ENCODE assay signal across 17 cellular contexts in genomic region chr10:29857843-29858242, GRCh38.
DNase-seq lines count a peak whose midpoint lies in the region; ATAC-seq and TF ChIP-seq lines count a peak whose summit lies in the region.
"Had no signal": no experiment of that assay in that cellular context is flagged by ENCODE, and none has a peak within 500 bp of the region (broad histone marks: within the 10 kb centered on the region; RNA-seq: fewer than 3 reads in every experiment).

No MANE protein-coding gene starts in this region.

- POLR2A ChIA-PET in Panc1 (lab: Charles Lee): no interaction called here

- no TSS peak for BruUV-seq in Panc1 (replicated peaks; lab: Mats Ljungman, UMichigan)

- TF ChIP-seq POLR2A in esophagus muscularis mucosa (IDR thresholded peaks at IDR 0.05; ENCODE audit: low read depth) (no peak), thyroid gland (IDR thresholded peaks at IDR 0.05) (no peak), prostate gland (IDR thresholded peaks at IDR 0.05) (no peak)

- no peak for TF ChIP-seq CTCF in Panc1 (IDR thresholded peaks at IDR 0.05)
- no peak for TF ChIP-seq CTCF in esophagus muscularis mucosa (IDR thresholded peaks at IDR 0.05)
- TF ChIP-seq CTCF in nephron progenitor cell (IDR thresholded peaks at IDR 0.05): no peak
- TF ChIP-seq CTCF in thyroid gland (IDR thresholded peaks at IDR 0.05): no peak
- TF ChIP-seq CTCF in prostate gland (IDR thresholded peaks at IDR 0.05): no peak

- peak overlapping the region; percentile 0 for H3K27ac Mint-ChIP-seq in nephron progenitor cell
- H3K27ac Mint-ChIP-seq: activated CD4-positive, alpha-beta memory T cell treated with anti-CD3 and anti-CD28 coated beads for 36 hours; activated naive CD4-positive, alpha-beta T cell treated with anti-CD3 and anti-CD28 coated beads, Interleukin-2, amount 10 ng/mL, durations not matched to agents 7 days and 5 days had no signal

- H3K4me1 ChIP-seq in Panc1 (ENCODE audit: control insufficient read depth, insufficient read depth, low read length) (peaks cover 3% of the 10 kb centered on the region; the same call in 1 of the 2 replicates), esophagus muscularis mucosa (peaks cover 6 to 41% (median 38%) of the 10 kb centered on the region in 4 donors), thyroid gland (peaks cover 26 to 33% of the 10 kb centered on the region in 2 donors), prostate gland (replicated peaks) (no peaks in the 10 kb centered on the region)
- H3K4me1 ChIP-seq: colonic mucosa had no signal

- no peaks in the 10 kb centered on the region for H3K9me3 ChIP-seq in Panc1 (ENCODE audit: control insufficient read depth, insufficient read depth, low read depth, low read length)
- no peaks in the 10 kb centered on the region for H3K9me3 ChIP-seq in esophagus muscularis mucosa
- H3K9me3 ChIP-seq in thyroid gland: no peaks in the 10 kb centered on the region
- no peaks in the 10 kb centered on the region for H3K9me3 ChIP-seq in prostate gland
- H3K9me3 ChIP-seq: colonic mucosa had no signal

- H3K4me1 Mint-ChIP-seq in nephron progenitor cell: peaks cover 10% of the 10 kb centered on the region
- no peaks in the 10 kb centered on the region for H3K4me1 Mint-ChIP-seq in activated T-cell treated with anti-CD3 and anti-CD28 coated beads, Interleukin-2, amount 50 U/mL, for 4 hours (ENCODE audit: low read depth)
- H3K4me1 Mint-ChIP-seq: activated naive CD4-positive, alpha-beta T cell treated with anti-CD3 and anti-CD28 coated beads, Interleukin-2, amount 10 ng/mL, durations not matched to agents 7 days and 5 days had no signal

- CTCF ChIA-PET in Panc1 (lab: Charles Lee): interaction anchor here (1.4 kb wide), 1 partner anchor 19 kb away, joined by 3 read pairs; no protein-coding TSS in a partner anchor

- WGBS in esophagus muscularis mucosa: 68% methylated on average over 2 of the region's 2 CpGs
- WGBS in thyroid gland, 2 donors: 69 to 71% methylated on average over 2 of the region's 2 CpGs
- WGBS in prostate gland: 74% methylated on average over 2 of the region's 2 CpGs

- H3K4me3 ChIP-seq in Panc1 (ENCODE audit: low read depth in 2 of 2, low read length in 2 of 2) (no peak overlapping the region), esophagus muscularis mucosa (peak overlapping the region in 1 of 4 donors; percentile 4), thyroid gland (replicated peaks in 1 of 3) (no peak overlapping the region), prostate gland (no peak overlapping the region)
- H3K4me3 ChIP-seq: colonic mucosa had no signal

- H3K27me3 Mint-ChIP-seq in nephron progenitor cell (ENCODE audit: low read depth, poor library complexity): peaks cover 13% of the 10 kb centered on the region
- H3K27me3 Mint-ChIP-seq in activated T-cell treated with anti-CD3 and anti-CD28 coated beads, Interleukin-2, amount 50 U/mL, for 4 hours (ENCODE audit: low read depth): peaks cover 15% of the 10 kb centered on the region

- H3K27me3 ChIP-seq in Panc1 (ENCODE audit: control insufficient read depth, insufficient read depth, low read length) (no peaks in the 10 kb centered on the region), esophagus muscularis mucosa (no peaks in the 10 kb centered on the region), thyroid gland (no peaks in the 10 kb centered on the region), prostate gland (replicated peaks; ENCODE audit: insufficient read depth) (no peaks in the 10 kb centered on the region)
- H3K27me3 ChIP-seq: colonic mucosa had no signal

- ATAC-seq in Panc1: no peak
- no peak for ATAC-seq in activated T-cell treated with anti-CD3 and anti-CD28 coated beads, Interleukin-2, amount 50 U/mL, for 4 hours
- ATAC-seq: naive thymus-derived CD8-positive, alpha-beta T cell; stimulated activated naive CD8-positive, alpha-beta T cell treated with anti-CD3 and anti-CD28 coated beads, Interleukin-15, Interleukin-2, amounts not matched to agents 100 U/mL and 50 U/mL, for 24 hours had no signal

- H3K27ac ChIP-seq in Panc1 (ENCODE audit: low read length) (peak overlapping the region; percentile 63), esophagus muscularis mucosa (replicated peaks in 1 of 4) (peak overlapping the region; percentile 69 to 81 (median 71)), thyroid gland (peak overlapping the region; percentile 32 to 69 (median 60)), prostate gland (peak overlapping the region in 1 of 2 donors; percentile 29)
- H3K27ac ChIP-seq: colonic mucosa, HL-60 had no signal

- intact Hi-C loops in Panc1 (cut with micrococcal nuclease; ENCODE audit: unreplicated experiment): loop anchor here (5.0 kb wide), 1 partner anchor 121 kb away; no protein-coding TSS in a partner anchor
- intact Hi-C loops in esophagus muscularis mucosa (cut with DNase I): loop anchor here (2.0 kb wide), 1 partner anchor 123 kb away; no protein-coding TSS in a partner anchor
- intact Hi-C loops in thyroid gland (cut with DNase I): loop anchor here (10.0 kb wide), 1 partner anchor 73 kb away; no protein-coding TSS in a partner anchor
- intact Hi-C loops in prostate gland (cut with DNase I): loop anchor here (2.0 kb wide), 1 partner anchor 123 kb away; no protein-coding TSS in a partner anchor

- H3K9me3 Mint-ChIP-seq in nephron progenitor cell: no peaks in the 10 kb centered on the region
- H3K9me3 Mint-ChIP-seq in activated T-cell treated with anti-CD3 and anti-CD28 coated beads, Interleukin-2, amount 50 U/mL, for 4 hours: no peaks in the 10 kb centered on the region
- H3K9me3 Mint-ChIP-seq: activated CD4-positive, alpha-beta memory T cell treated with anti-CD3 and anti-CD28 coated beads for 36 hours; activated naive CD4-positive, alpha-beta T cell treated with anti-CD3 and anti-CD28 coated beads, Interleukin-2, amount 10 ng/mL, durations not matched to agents 7 days and 5 days; naive thymus-derived CD8-positive, alpha-beta T cell had no signal

- H3K36me3 ChIP-seq in Panc1 (ENCODE audit: control insufficient read depth, insufficient read depth, low read length) (no peaks in the 10 kb centered on the region), esophagus muscularis mucosa (no peaks in the 10 kb centered on the region), thyroid gland (no peaks in the 10 kb centered on the region), prostate gland (no peaks in the 10 kb centered on the region)
- H3K36me3 ChIP-seq: colonic mucosa had no signal

- DNase-seq in Panc1 (ENCODE audit: low read depth, low spot score) (no peak), esophagus muscularis mucosa (ENCODE audit: extremely low spot score) (no peak), nephron progenitor cell (no peak), thyroid gland (no peak), KBM-7 (no peak), prostate gland (ENCODE audit: low spot score) (no peak)
- no peak for DNase-seq in activated T-cell treated with anti-CD3 and anti-CD28 coated beads, Interleukin-2, amount 50 U/mL, for 4 hours
- DNase-seq: activated naive CD4-positive, alpha-beta T cell treated with anti-CD3 and anti-CD28 coated beads, Interleukin-2, amount 10 ng/mL, durations not matched to agents 7 days and 5 days; activated T-cell treated with anti-CD3 and anti-CD28 coated beads, Interleukin-2, amount 50 U/mL, for 1 hour; AML-193; foreskin melanocyte; naive thymus-derived CD8-positive, alpha-beta T cell; NCI-H187 treated with DMSO at 0.1 percent for 48 hours; stimulated activated naive CD8-positive, alpha-beta T cell treated with anti-CD3 and anti-CD28 coated beads, Interleukin-15, Interleukin-2, amounts not matched to agents 100 U/mL and 50 U/mL, for 24 hours had no signal

- in situ Hi-C loops in Panc1 (cut with HindIII; ENCODE audit: low pct_unique_long_range_greater_than_20kb, low sequenced_read_pairs): no loop called here
- in situ Hi-C loops in KBM-7 (cut with MboI; ENCODE audit: low pct_unique_long_range_greater_than_20kb, low sequenced_read_pairs): no loop called here

- no peak for TF ChIP-seq EP300 in esophagus muscularis mucosa (IDR thresholded peaks at IDR 0.05)

- H3K36me3 Mint-ChIP-seq in nephron progenitor cell (ENCODE audit: low read depth): no peaks in the 10 kb centered on the region
- no peaks in the 10 kb centered on the region for H3K36me3 Mint-ChIP-seq in activated T-cell treated with anti-CD3 and anti-CD28 coated beads, Interleukin-2, amount 50 U/mL, for 4 hours (ENCODE audit: insufficient read depth)
- H3K36me3 Mint-ChIP-seq: activated CD4-positive, alpha-beta memory T cell treated with anti-CD3 and anti-CD28 coated beads for 36 hours; activated naive CD4-positive, alpha-beta T cell treated with anti-CD3 and anti-CD28 coated beads, Interleukin-2, amount 10 ng/mL, durations not matched to agents 7 days and 5 days; naive thymus-derived CD8-positive, alpha-beta T cell had no signal

- H3K4me3 Mint-ChIP-seq in nephron progenitor cell: no peak overlapping the region
- H3K4me3 Mint-ChIP-seq in activated T-cell treated with anti-CD3 and anti-CD28 coated beads, Interleukin-2, amount 50 U/mL, for 4 hours: no peak overlapping the region
- H3K4me3 Mint-ChIP-seq: activated CD4-positive, alpha-beta memory T cell treated with anti-CD3 and anti-CD28 coated beads for 36 hours; activated naive CD4-positive, alpha-beta T cell treated with anti-CD3 and anti-CD28 coated beads, Interleukin-2, amount 10 ng/mL, durations not matched to agents 7 days and 5 days; naive thymus-derived CD8-positive, alpha-beta T cell had no signal
